In the genomic region with DNA sequence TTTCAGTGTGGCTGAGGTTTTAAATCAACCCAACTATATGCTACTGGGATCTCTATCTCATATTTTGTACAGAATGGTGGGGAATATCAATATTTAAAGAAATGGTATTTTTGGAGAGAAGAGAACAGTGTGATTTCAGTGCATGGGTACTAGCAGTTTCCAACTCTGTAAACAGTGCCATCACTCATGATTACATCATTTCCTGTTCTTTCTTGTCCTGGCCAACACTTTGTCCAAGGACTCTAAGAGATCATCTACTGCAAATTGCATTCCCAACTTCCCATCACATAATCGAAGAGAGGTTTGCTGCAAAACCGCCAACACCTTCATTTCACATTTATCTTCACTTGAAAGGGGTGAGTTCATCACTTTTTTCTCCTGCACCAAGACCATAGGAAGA, we compare ENCODE assay signal across 22 cellular contexts.
DNase-seq lines count a peak whose midpoint lies in the region; ATAC-seq, FAIRE-seq and TF ChIP-seq lines count a peak whose summit lies in the region.
"Had no signal": no experiment of that assay in that cellular context is flagged by ENCODE, and none has a peak within 500 bp of the region (broad histone marks: within the 10 kb centered on the region; RNA-seq: fewer than 3 reads in every experiment).

No MANE protein-coding gene starts in this region.

- DNase-seq in DMS153 (lab: John Stamatoyannopoulos, UW) (peak; percentile 74), HCEC 1CT (peak; percentile 69), K562 (ENCODE audit: extremely low read depth in 1 of 4, low spot score in 3 of 4) (no peak), keratinocyte (ENCODE audit: low read depth, low spot score) (no peak), HT-29 (ENCODE audit: low spot score) (no peak), HuH-7.5 (ENCODE audit: low spot score) (no peak), inferior parietal cortex (ENCODE audit: extremely low spot score) (no peak)
- DNase-seq: activated naive CD8-positive, alpha-beta T cell treated with anti-CD3 and anti-CD28 coated beads for 36 hours; brain microvascular endothelial cell; cortex of kidney; heart left ventricle; immature natural killer cell; MV-4-11; naive thymus-derived CD4-positive, alpha-beta T cell; NCI-H187; NCI-H524; SIG-M5; stimulated activated CD4-positive, alpha-beta T cell treated with anti-CD3 and anti-CD28 coated beads, Interleukin-4, amount 100 ng/mL, for 1 hour; uterus had no signal

- FAIRE-seq in K562 (lab: Jason Lieb, UNC): no peak
- no peak for FAIRE-seq in keratinocyte (lab: Jason Lieb, UNC)
- FAIRE-seq: D721Med had no signal

- CTCF ChIA-PET in K562 (lab: Yijun Ruan, JAX; ENCODE audit: low intra/inter-chr PET ratio): no interaction called here

- no peak for TF ChIP-seq POLR2A in K562 (conservative IDR thresholded peaks at IDR 0.05)

- TF ChIP-seq CTCF in K562 (IDR thresholded peaks at IDR 0.05 in 2 of 3, conservative IDR thresholded peaks at IDR 0.05 in 1 of 3; ENCODE audit: insufficient read depth in 2 of 3, low read depth in 1 of 3, low read length in 3 of 3): no peak
- TF ChIP-seq CTCF in keratinocyte (optimal IDR thresholded peaks at IDR 0.05 in 1 of 3, IDR thresholded peaks at IDR 0.05 in 1 of 3, conservative IDR thresholded peaks at IDR 0.05 in 1 of 3; ENCODE audit: extremely low read depth in 1 of 3, insufficient read depth in 2 of 3, low read length in 3 of 3): no peak

- intact Hi-C loops in K562 (cut with micrococcal nuclease): no loop called here

- H3K27ac ChIP-seq in K562 (ENCODE audit: extremely low read depth, low read depth, low read length) (no peak overlapping the region), keratinocyte (ENCODE audit: control insufficient read depth, insufficient read depth, low read length) (no peak overlapping the region)
- H3K27ac ChIP-seq: BLaER1, brain microvascular endothelial cell, heart left ventricle, parathyroid adenoma, uterus had no signal

- POLR2A ChIA-PET in K562 (lab: Yijun Ruan, JAX): interaction anchor here (1.1 to 1.3 kb wide), 2 partner anchors 8 to 10 kb away, joined by 3 read pairs; no protein-coding TSS in a partner anchor

- no peaks in the 10 kb centered on the region for H3K36me3 ChIP-seq in K562 (ENCODE audit: control insufficient read depth, insufficient read depth, low read length)
- peaks cover 0 to 2% of the 10 kb centered on the region in 2 experiments for H3K36me3 ChIP-seq in keratinocyte (ENCODE audit: control insufficient read depth in 2 of 2, extremely low read depth in 1 of 2, insufficient read depth in 2 of 2, low read length in 2 of 2)
- H3K36me3 ChIP-seq: BLaER1, brain microvascular endothelial cell, heart left ventricle, uterus had no signal

- H2AFZ ChIP-seq in K562 (ENCODE audit: low read depth, low read length) (no peak overlapping the region), keratinocyte (ENCODE audit: control insufficient read depth, low read length) (no peak overlapping the region)
- H2AFZ ChIP-seq: parathyroid adenoma had no signal

- TF ChIP-seq EP300 in K562 (IDR thresholded peaks at IDR 0.05; ENCODE audit: low read length): no peak

- H3K27me3 ChIP-seq in K562 (ENCODE audit: control insufficient read depth in 2 of 2, insufficient read depth in 2 of 2, low read length in 2 of 2) (peaks cover 3 to 6% of the 10 kb centered on the region in 2 experiments; a peak in 3 of 5 replicates), keratinocyte (ENCODE audit: control insufficient read depth, extremely low read depth, insufficient read depth, low read length) (no peaks in the 10 kb centered on the region)
- H3K27me3 ChIP-seq: BLaER1, brain microvascular endothelial cell, heart left ventricle, uterus had no signal

- no peak overlapping the region for H3K9ac ChIP-seq in K562 (ENCODE audit: insufficient read depth in 1 of 2, low read depth in 2 of 2, low read length in 2 of 2)
- H3K9ac ChIP-seq in keratinocyte (ENCODE audit: control insufficient read depth, extremely low read depth, insufficient read depth, low read length): no peak overlapping the region
- H3K9ac ChIP-seq: BLaER1, parathyroid adenoma had no signal

- no peak for ATAC-seq in K562
- ATAC-seq: heart left ventricle; naive thymus-derived CD4-positive, alpha-beta T cell had no signal

- H4K20me1 ChIP-seq in K562 (replicated peaks; ENCODE audit: control insufficient read depth, insufficient read depth, low read length) (no peaks in the 10 kb centered on the region), keratinocyte (ENCODE audit: control insufficient read depth, extremely low read depth, insufficient read depth, low read length) (no peaks in the 10 kb centered on the region)
- H4K20me1 ChIP-seq: BLaER1 had no signal

- H3K4me2 ChIP-seq in K562 (ENCODE audit: insufficient read depth, low read length): no peak overlapping the region
- H3K4me2 ChIP-seq in keratinocyte (ENCODE audit: control insufficient read depth, extremely low read depth, insufficient read depth, low read depth, low read length): peak overlapping the region; percentile 1
- H3K4me2 ChIP-seq: BLaER1 had no signal

- H3K79me2 ChIP-seq in K562 (ENCODE audit: control insufficient read depth, insufficient read depth, low read length) (no peaks in the 10 kb centered on the region), keratinocyte (ENCODE audit: control insufficient read depth, insufficient read depth, low read length) (no peaks in the 10 kb centered on the region)
- H3K79me2 ChIP-seq: parathyroid adenoma had no signal

- no peaks in the 10 kb centered on the region for H3K9me3 ChIP-seq in K562 (replicated peaks; ENCODE audit: control insufficient read depth, insufficient read depth, low read depth, low read length)
- no peaks in the 10 kb centered on the region for H3K9me3 ChIP-seq in keratinocyte (ENCODE audit: control insufficient read depth, low read depth, low read length)
- H3K9me3 ChIP-seq: BLaER1, uterus had no signal

- WGBS in K562 (ENCODE audit: insufficient coverage, low coverage, missing lambda C conversion rate): 4% methylated on average over 2 of the region's 2 CpGs

- in situ Hi-C loops in K562 (cut with MboI): no loop called here

- H3K9me1 ChIP-seq in K562 (ENCODE audit: control insufficient read depth, insufficient read depth, low read length) (no peaks in the 10 kb centered on the region), keratinocyte (ENCODE audit: control insufficient read depth, extremely low read depth, insufficient read depth, low read length) (no peaks in the 10 kb centered on the region)

- no peak for TF ChIP-seq RAD21 in K562 (CRISPR knock-in tag; conservative IDR thresholded peaks at IDR 0.05 in 1 of 2, IDR thresholded peaks at IDR 0.05 in 1 of 2)

- H3K4me1 ChIP-seq in K562 (replicated peaks in 1 of 2; ENCODE audit: control insufficient read depth in 2 of 2, insufficient read depth in 2 of 2, low read length in 2 of 2) (no peaks in the 10 kb centered on the region), keratinocyte (ENCODE audit: control insufficient read depth, extremely low read depth, insufficient read depth, low read length) (peaks cover 7% of the 10 kb centered on the region)
- H3K4me1 ChIP-seq: BLaER1, heart left ventricle, parathyroid adenoma, uterus had no signal

- H3K4me3 ChIP-seq in K562: no peak overlapping the region
- H3K4me3 ChIP-seq in keratinocyte (ENCODE audit: control insufficient read depth in 2 of 3, extremely low read depth in 1 of 3, insufficient read depth in 2 of 3, low read depth in 1 of 3, low read length in 3 of 3): no peak overlapping the region
- H3K4me3 ChIP-seq: BLaER1, heart left ventricle, uterus had no signal

- dilution Hi-C loops in keratinocyte (cut with MboI; ENCODE audit: extremely low pct_ligation_motif_present, low sequenced_read_pairs): no loop called here

- no TSS peak for BruUV-seq in K562 (replicated peaks; lab: Mats Ljungman, UMichigan)

TF ChIP-seq in K562, 482 proteins besides CTCF, POLR2A, EP300 and RAD21 (continues in another document):
- TF ChIP-seq, protein P1, sequence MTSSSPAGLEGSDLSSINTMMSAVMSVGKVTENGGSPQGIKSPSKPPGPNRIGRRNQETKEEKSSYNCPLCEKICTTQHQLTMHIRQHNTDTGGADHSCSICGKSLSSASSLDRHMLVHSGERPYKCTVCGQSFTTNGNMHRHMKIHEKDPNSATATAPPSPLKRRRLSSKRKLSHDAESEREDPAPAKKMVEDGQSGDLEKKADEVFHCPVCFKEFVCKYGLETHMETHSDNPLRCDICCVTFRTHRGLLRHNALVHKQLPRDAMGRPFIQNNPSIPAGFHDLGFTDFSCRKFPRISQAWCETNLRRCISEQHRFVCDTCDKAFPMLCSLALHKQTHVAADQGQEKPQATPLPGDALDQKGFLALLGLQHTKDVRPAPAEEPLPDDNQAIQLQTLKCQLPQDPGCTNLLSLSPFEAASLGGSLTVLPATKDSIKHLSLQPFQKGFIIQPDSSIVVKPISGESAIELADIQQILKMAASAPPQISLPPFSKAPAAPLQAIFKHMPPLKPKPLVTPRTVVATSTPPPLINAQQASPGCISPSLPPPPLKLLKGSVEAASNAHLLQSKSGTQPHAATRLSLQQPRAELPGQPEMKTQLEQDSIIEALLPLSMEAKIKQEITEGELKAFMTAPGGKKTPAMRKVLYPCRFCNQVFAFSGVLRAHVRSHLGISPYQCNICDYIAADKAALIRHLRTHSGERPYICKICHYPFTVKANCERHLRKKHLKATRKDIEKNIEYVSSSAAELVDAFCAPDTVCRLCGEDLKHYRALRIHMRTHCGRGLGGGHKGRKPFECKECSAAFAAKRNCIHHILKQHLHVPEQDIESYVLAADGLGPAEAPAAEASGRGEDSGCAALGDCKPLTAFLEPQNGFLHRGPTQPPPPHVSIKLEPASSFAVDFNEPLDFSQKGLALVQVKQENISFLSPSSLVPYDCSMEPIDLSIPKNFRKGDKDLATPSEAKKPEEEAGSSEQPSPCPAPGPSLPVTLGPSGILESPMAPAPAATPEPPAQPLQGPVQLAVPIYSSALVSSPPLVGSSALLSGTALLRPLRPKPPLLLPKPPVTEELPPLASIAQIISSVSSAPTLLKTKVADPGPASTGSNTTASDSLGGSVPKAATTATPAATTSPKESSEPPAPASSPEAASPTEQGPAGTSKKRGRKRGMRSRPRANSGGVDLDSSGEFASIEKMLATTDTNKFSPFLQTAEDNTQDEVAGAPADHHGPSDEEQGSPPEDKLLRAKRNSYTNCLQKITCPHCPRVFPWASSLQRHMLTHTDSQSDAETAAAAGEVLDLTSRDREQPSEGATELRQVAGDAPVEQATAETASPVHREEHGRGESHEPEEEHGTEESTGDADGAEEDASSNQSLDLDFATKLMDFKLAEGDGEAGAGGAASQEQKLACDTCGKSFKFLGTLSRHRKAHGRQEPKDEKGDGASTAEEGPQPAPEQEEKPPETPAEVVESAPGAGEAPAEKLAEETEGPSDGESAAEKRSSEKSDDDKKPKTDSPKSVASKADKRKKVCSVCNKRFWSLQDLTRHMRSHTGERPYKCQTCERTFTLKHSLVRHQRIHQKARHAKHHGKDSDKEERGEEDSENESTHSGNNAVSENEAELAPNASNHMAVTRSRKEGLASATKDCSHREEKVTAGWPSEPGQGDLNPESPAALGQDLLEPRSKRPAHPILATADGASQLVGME (CRISPR knock-in tag; IDR thresholded peaks at IDR 0.05): no peak
- TF ChIP-seq CEBPG (CRISPR knock-in tag; IDR thresholded peaks at IDR 0.05) (no peak), CEBPG (tag; conservative IDR thresholded peaks at IDR 0.05 in 1 of 2, IDR thresholded peaks at IDR 0.05 in 1 of 2) (peak in 1 of 2 experiments; percentile 56; a peak in 1 of 4 replicates)

Comparison
In these comparisons a context has a peak if more than half of its experiments do, and no peak if none do; other contexts are left out.
1. DNase-seq: peak in DMS153 (single experiment) and HCEC 1CT (single experiment); none in K562 (0 of 4), keratinocyte (single experiment), HT-29 (single experiment), HuH-7.5 (single experiment) and inferior parietal cortex (single experiment).